ENCODE assay signal across 17 cellular contexts in genomic region chr9:84793251-84793650, GRCh38.
DNase-seq lines count a peak whose midpoint lies in the region; ATAC-seq, FAIRE-seq and TF ChIP-seq lines count a peak whose summit lies in the region.
"Had no signal": no experiment of that assay in that cellular context is flagged by ENCODE, and none has a peak within 500 bp of the region (broad histone marks: within the 10 kb centered on the region; RNA-seq: fewer than 3 reads in every experiment).

No MANE protein-coding gene starts in this region.

- H3K27me3 Mint-ChIP-seq in astrocyte (ENCODE audit: low read depth, unreplicated experiment) (peaks cover 2% of the 10 kb centered on the region), mesothelial cell of epicardium (ENCODE audit: low read depth) (no peaks in the 10 kb centered on the region)
- peaks cover 0 to 7% (median 5%) of the 10 kb centered on the region in 5 donors for H3K27me3 Mint-ChIP-seq in naive thymus-derived CD4-positive, alpha-beta T cell

- no peak for ATAC-seq in SK-N-SH treated with all-trans-retinoic acid at 6 μM for 48 hours
- no peak for ATAC-seq in naive thymus-derived CD4-positive, alpha-beta T cell
- ATAC-seq: GM12878, GM23338 had no signal

- H3K4me1 ChIP-seq in SK-N-SH (ENCODE audit: control insufficient read depth in 1 of 2, insufficient read depth in 2 of 2, low read depth in 1 of 2, low read length in 1 of 2) (no peaks in the 10 kb centered on the region), astrocyte (ENCODE audit: insufficient read depth, low read length) (no peaks in the 10 kb centered on the region)
- H3K4me1 ChIP-seq in naive thymus-derived CD4-positive, alpha-beta T cell (ENCODE audit: control insufficient read depth in 2 of 2, insufficient read depth in 2 of 2, low read length in 2 of 2) = no peaks in the 10 kb centered on the region
- H3K4me1 ChIP-seq: Caco-2 had no signal

- H4K20me1 ChIP-seq in SK-N-SH (ENCODE audit: insufficient read depth) (no peaks in the 10 kb centered on the region), astrocyte (ENCODE audit: insufficient read depth, low read length) (no peaks in the 10 kb centered on the region)
- H4K20me1 ChIP-seq: BLaER1 had no signal

- H3K27ac ChIP-seq in SK-N-SH (ENCODE audit: low read depth in 2 of 2, low read length in 1 of 2) (no peak overlapping the region), astrocyte (ENCODE audit: low read depth, low read length) (no peak overlapping the region)
- H3K27ac ChIP-seq in naive thymus-derived CD4-positive, alpha-beta T cell (ENCODE audit: low read depth, low read length) = no peak overlapping the region
- H3K27ac ChIP-seq: BLaER1 had no signal

- H3K9me2 ChIP-seq in SK-N-SH = no peaks in the 10 kb centered on the region

- H3K4me3 Mint-ChIP-seq in astrocyte (ENCODE audit: unreplicated experiment) (no peak overlapping the region), mesothelial cell of epicardium (no peak overlapping the region)
- H3K4me3 Mint-ChIP-seq in naive thymus-derived CD4-positive, alpha-beta T cell = no peak overlapping the region
- H3K4me3 Mint-ChIP-seq: CD8-positive, alpha-beta memory T cell; GM23338 had no signal

- H3K36me3 Mint-ChIP-seq in astrocyte (ENCODE audit: low read depth, unreplicated experiment) = no peaks in the 10 kb centered on the region
- H3K36me3 Mint-ChIP-seq in mesothelial cell of epicardium = peaks cover 8% of the 10 kb centered on the region
- H3K36me3 Mint-ChIP-seq in naive thymus-derived CD4-positive, alpha-beta T cell = no peaks in the 10 kb centered on the region

- H3K9me3 ChIP-seq in SK-N-SH = no peaks in the 10 kb centered on the region
- no peaks in the 10 kb centered on the region for H3K9me3 ChIP-seq in astrocyte (ENCODE audit: insufficient read depth, low read depth, low read length)
- H3K9me3 ChIP-seq in naive thymus-derived CD4-positive, alpha-beta T cell (ENCODE audit: control insufficient read depth in 2 of 3, low read length in 3 of 3) = no peaks in the 10 kb centered on the region
- H3K9me3 ChIP-seq: BLaER1, Caco-2 had no signal

- H3F3A ChIP-seq in SK-N-SH (replicated peaks; ENCODE audit: insufficient read depth) = no peaks in the 10 kb centered on the region

- H3K27me3 ChIP-seq in SK-N-SH (ENCODE audit: insufficient read depth) = no peaks in the 10 kb centered on the region; the same call in 1 of the 2 replicates
- peaks cover 2% of the 10 kb centered on the region for H3K27me3 ChIP-seq in astrocyte (ENCODE audit: insufficient read depth, low read length)
- no peaks in the 10 kb centered on the region for H3K27me3 ChIP-seq in naive thymus-derived CD4-positive, alpha-beta T cell (ENCODE audit: control insufficient read depth in 2 of 2, insufficient read depth in 2 of 2, low read length in 2 of 2)
- H3K27me3 ChIP-seq: BLaER1 had no signal

- H3K4me2 ChIP-seq in SK-N-SH (no peak overlapping the region), astrocyte (ENCODE audit: low read length) (no peak overlapping the region)
- H3K4me2 ChIP-seq: BLaER1, GM23338 had no signal

- H3K27ac Mint-ChIP-seq in astrocyte (ENCODE audit: unreplicated experiment) (no peak overlapping the region), mesothelial cell of epicardium (peak overlapping the region; percentile 9)
- no peak overlapping the region for H3K27ac Mint-ChIP-seq in naive thymus-derived CD4-positive, alpha-beta T cell
- H3K27ac Mint-ChIP-seq: CD8-positive, alpha-beta memory T cell; GM23338 had no signal

- FAIRE-seq in astrocyte (lab: Jason Lieb, UNC) = no peak
- FAIRE-seq: GM12878, GM18507 had no signal

- peaks cover 2% of the 10 kb centered on the region for H3K9me3 Mint-ChIP-seq in astrocyte (ENCODE audit: unreplicated experiment)
- H3K9me3 Mint-ChIP-seq in mesothelial cell of epicardium = peaks cover 22% of the 10 kb centered on the region
- peaks cover 0 to 4% (median 0%) of the 10 kb centered on the region in 11 donors for H3K9me3 Mint-ChIP-seq in naive thymus-derived CD4-positive, alpha-beta T cell
- H3K9me3 Mint-ChIP-seq: GM23338 had no signal

- no peak for TF ChIP-seq EP300 in SK-N-SH (IDR thresholded peaks at IDR 0.05; ENCODE audit: borderline replicate concordance in 1 of 2, low read depth in 1 of 2, low read length in 1 of 2)

- H3K79me2 ChIP-seq in SK-N-SH (ENCODE audit: insufficient read depth) = no peaks in the 10 kb centered on the region
- no peaks in the 10 kb centered on the region for H3K79me2 ChIP-seq in astrocyte (ENCODE audit: insufficient read depth, low read length)

- H3K4me3 ChIP-seq in SK-N-SH (ENCODE audit: low read depth in 2 of 2, low read length in 1 of 2) (no peak overlapping the region), astrocyte (ENCODE audit: insufficient read depth, low read depth, low read length) (no peak overlapping the region)
- no peak overlapping the region for H3K4me3 ChIP-seq in naive thymus-derived CD4-positive, alpha-beta T cell (ENCODE audit: low read length)
- H3K4me3 ChIP-seq: BLaER1, GM12878, GM23338 had no signal

- H2AFZ ChIP-seq in SK-N-SH (ENCODE audit: low read depth) (no peak overlapping the region), astrocyte (ENCODE audit: low read depth, low read length) (no peak overlapping the region)
- H2AFZ ChIP-seq: GM23338 had no signal

- intact Hi-C loops in naive thymus-derived CD4-positive, alpha-beta T cell (cut with micrococcal nuclease) = no loop called here

- peaks cover 20% of the 10 kb centered on the region for H3K4me1 Mint-ChIP-seq in astrocyte (ENCODE audit: low read depth, unreplicated experiment)
- peaks cover 26% of the 10 kb centered on the region for H3K4me1 Mint-ChIP-seq in mesothelial cell of epicardium
- H3K4me1 Mint-ChIP-seq in naive thymus-derived CD4-positive, alpha-beta T cell = peaks cover 0 to 1% (median 0%) of the 10 kb centered on the region in 7 donors
- H3K4me1 Mint-ChIP-seq: CD8-positive, alpha-beta memory T cell; GM23338 had no signal

- 28% methylated on average over 3 of the region's 3 CpGs for WGBS in SK-N-SH (ENCODE audit: low lambda C conversion rate)

- no peak for DNase-seq in SK-N-SH
- peak; percentile 49 for DNase-seq in astrocyte (ENCODE audit: low read depth)
- no peak for DNase-seq in mesothelial cell of epicardium (ENCODE audit: low spot score in 2 of 2, unreplicated experiment in 2 of 2)
- no peak for DNase-seq in naive thymus-derived CD4-positive, alpha-beta T cell
- no peak for DNase-seq in NOMO-1 (lab: John Stamatoyannopoulos, UW; ENCODE audit: unreplicated experiment in 2 of 2)
- DNase-seq in activated CD4-positive, alpha-beta T cell treated with anti-CD3 and anti-CD28 coated beads for 4 hours = no peak
- DNase-seq: 8988T; AML-193; Caco-2; CD8-positive, alpha-beta memory T cell; DND-41; H7 had no signal

- CTCF ChIA-PET in SK-N-SH (lab: Yijun Ruan, JAX) = interaction anchor here (0.8 to 1.0 kb wide), 2 partner anchors 11 to 13 kb away, joined by 3 to 4 read pairs; no protein-coding TSS in a partner anchor
- CTCF ChIA-PET in naive thymus-derived CD4-positive, alpha-beta T cell (lab: Charles Lee) = no interaction called here

- TF ChIP-seq RAD21 in SK-N-SH (IDR thresholded peaks at IDR 0.05; ENCODE audit: low read length) = no peak

- no peaks in the 10 kb centered on the region for H3K36me3 ChIP-seq in SK-N-SH (replicated peaks in 1 of 2; ENCODE audit: control insufficient read depth in 1 of 2, insufficient read depth in 2 of 2, low read length in 1 of 2)
- no peaks in the 10 kb centered on the region for H3K36me3 ChIP-seq in astrocyte (ENCODE audit: insufficient read depth, low read length)
- H3K36me3 ChIP-seq in naive thymus-derived CD4-positive, alpha-beta T cell (ENCODE audit: control insufficient read depth in 2 of 3, insufficient read depth in 3 of 3, low read length in 3 of 3) = no peaks in the 10 kb centered on the region
- H3K36me3 ChIP-seq: BLaER1 had no signal

- H3K9ac ChIP-seq in SK-N-SH = no peak overlapping the region
- H3K9ac ChIP-seq in astrocyte (ENCODE audit: low read length) = no peak overlapping the region
- H3K9ac ChIP-seq: BLaER1 had no signal

- TF ChIP-seq CTCF in SK-N-SH (IDR thresholded peaks at IDR 0.05) = no peak
- no peak for TF ChIP-seq CTCF in astrocyte (IDR thresholded peaks at IDR 0.05; ENCODE audit: insufficient read depth, low read depth, low read length)
- no peak for TF ChIP-seq CTCF in mesothelial cell of epicardium (IDR thresholded peaks at IDR 0.05; ENCODE audit: unreplicated experiment)

- POLR2A ChIA-PET in SK-N-SH (lab: Yijun Ruan, JAX) = no interaction called here
- POLR2A ChIA-PET in naive thymus-derived CD4-positive, alpha-beta T cell (lab: Charles Lee) = no interaction called here

TF ChIP-seq in SK-N-SH treated with all-trans-retinoic acid at 6 μM for 48 hours, 23 proteins besides CTCF, POLR2A, EP300 and RAD21:
- TF ChIP-seq, protein P1, sequence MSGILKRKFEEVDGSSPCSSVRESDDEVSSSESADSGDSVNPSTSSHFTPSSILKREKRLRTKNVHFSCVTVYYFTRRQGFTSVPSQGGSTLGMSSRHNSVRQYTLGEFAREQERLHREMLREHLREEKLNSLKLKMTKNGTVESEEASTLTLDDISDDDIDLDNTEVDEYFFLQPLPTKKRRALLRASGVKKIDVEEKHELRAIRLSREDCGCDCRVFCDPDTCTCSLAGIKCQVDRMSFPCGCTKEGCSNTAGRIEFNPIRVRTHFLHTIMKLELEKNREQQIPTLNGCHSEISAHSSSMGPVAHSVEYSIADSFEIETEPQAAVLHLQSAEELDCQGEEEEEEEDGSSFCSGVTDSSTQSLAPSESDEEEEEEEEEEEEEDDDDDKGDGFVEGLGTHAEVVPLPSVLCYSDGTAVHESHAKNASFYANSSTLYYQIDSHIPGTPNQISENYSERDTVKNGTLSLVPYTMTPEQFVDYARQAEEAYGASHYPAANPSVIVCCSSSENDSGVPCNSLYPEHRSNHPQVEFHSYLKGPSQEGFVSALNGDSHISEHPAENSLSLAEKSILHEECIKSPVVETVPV (CRISPR knock-in tag; IDR thresholded peaks at IDR 0.05) = no peak
- peak; percentile 52 for TF ChIP-seq ISL1 (CRISPR knock-in tag; IDR thresholded peaks at IDR 0.05)

TF ChIP-seq in SK-N-SH, 30 proteins besides CTCF, POLR2A, EP300 and RAD21 (continues in another document):
- TF ChIP-seq RXRA (IDR thresholded peaks at IDR 0.05; ENCODE audit: borderline replicate concordance, low read depth) = no peak
- no peak for TF ChIP-seq NRF1 (IDR thresholded peaks at IDR 0.05; ENCODE audit: low read depth, low read length)
- TF ChIP-seq FOXM1 (IDR thresholded peaks at IDR 0.05; ENCODE audit: low read depth) = no peak
- TF ChIP-seq FOSL2 (IDR thresholded peaks at IDR 0.05; ENCODE audit: borderline replicate concordance, low read depth) = no peak
- no peak for TF ChIP-seq RCOR1 (IDR thresholded peaks at IDR 0.05; ENCODE audit: low read length)
- TF ChIP-seq RFX5 (IDR thresholded peaks at IDR 0.05; ENCODE audit: low read length) = no peak
- no peak for TF ChIP-seq ELF1 (IDR thresholded peaks at IDR 0.05)
- TF ChIP-seq NFIC (IDR thresholded peaks at IDR 0.05; ENCODE audit: borderline replicate concordance) = no peak
